In the genomic region with DNA sequence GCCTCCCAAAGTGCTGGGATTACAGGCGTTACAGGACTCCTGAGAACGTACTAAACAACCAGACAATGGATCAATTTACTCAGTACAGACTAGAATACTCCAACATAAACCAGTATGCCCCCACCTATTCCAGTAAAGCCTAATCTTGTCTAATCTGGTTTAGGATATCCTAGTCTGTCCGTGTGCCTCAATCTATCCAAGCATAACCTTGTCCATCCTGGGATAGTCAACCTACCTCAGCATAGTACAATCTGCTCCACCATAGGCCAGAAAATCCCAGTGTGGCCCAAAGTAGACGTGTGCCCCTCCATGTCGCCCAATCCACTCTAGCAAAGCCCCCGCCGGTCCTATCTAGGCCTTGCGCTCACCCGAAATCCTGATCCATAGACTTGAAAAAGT, we compare ENCODE assay signal across 8 cellular contexts. TPM values are rescaled to one million over a fixed set of nuclear protein-coding genes. Genes with fewer than 3 reads are reported as not detected.
DNase-seq lines count a peak whose midpoint lies in the region; ATAC-seq and TF ChIP-seq lines count a peak whose summit lies in the region.

No MANE protein-coding gene starts in this region.

- peak overlapping the region; percentile 29; the same call in 1 of the 2 replicates for H2AFZ ChIP-seq in OCI-LY7 (ENCODE audit: low read length)
- peak overlapping the region; percentile 93 for H2AFZ ChIP-seq in neuronal stem cell (ENCODE audit: low read length)

- H4K20me1 ChIP-seq in OCI-LY7 (ENCODE audit: insufficient read depth, low read length): peaks cover 19% of the 10 kb centered on the region

- no peak for TF ChIP-seq CTCF in GM12865 (IDR thresholded peaks at IDR 0.05; ENCODE audit: insufficient read depth, low read depth, low read length, missing control alignments)
- TF ChIP-seq CTCF in OCI-LY7 (conservative IDR thresholded peaks at IDR 0.05; ENCODE audit: low read length): no peak
- no peak for TF ChIP-seq CTCF in epithelial cell of esophagus (IDR thresholded peaks at IDR 0.05; ENCODE audit: insufficient read depth, low read depth, low read length, missing control alignments)

- no peak overlapping the region for H2BK12ac ChIP-seq in neuronal stem cell (ENCODE audit: low read length)

- peak overlapping the region; percentile 96 for H3K18ac ChIP-seq in neuronal stem cell (ENCODE audit: low read length)

- CTCF ChIA-PET in OCI-LY7 (lab: Charles Lee; ENCODE audit: unreplicated experiment): interaction anchor here (0.6 to 2.4 kb wide), 2 partner anchors 12 to 791 kb away, joined by 3 to 7 read pairs; no protein-coding TSS in a partner anchor

- peak overlapping the region; percentile 98 for H2BK5ac ChIP-seq in neuronal stem cell (ENCODE audit: low read length)

- no peak overlapping the region for H4K8ac ChIP-seq in neuronal stem cell (ENCODE audit: low read depth, low read length)

- H3K27ac ChIP-seq in OCI-LY7 (ENCODE audit: low read depth, low read length, poor library complexity, severe bottlenecking) (peak overlapping the region; percentile 65), neuronal stem cell (replicated peaks; ENCODE audit: low read length) (peak overlapping the region; percentile 90)

- BruUV-seq in OCI-LY7 (replicated peaks; lab: Mats Ljungman, UMichigan): no TSS peak

- H2AK5ac ChIP-seq in neuronal stem cell (ENCODE audit: low read depth, low read length): peak overlapping the region; percentile 77

- no peak overlapping the region for H4K91ac ChIP-seq in neuronal stem cell (ENCODE audit: low read depth, low read length, poor library complexity)

- H3K27me3 ChIP-seq in neuronal stem cell (ENCODE audit: control insufficient read depth in 3 of 3, insufficient read depth in 3 of 3, low read depth in 1 of 3, low read length in 3 of 3): no peaks in the 10 kb centered on the region

- peak overlapping the region; percentile 96 for H3K9ac ChIP-seq in neuronal stem cell (ENCODE audit: low read depth, low read length, poor library complexity)

- H3K79me1 ChIP-seq in neuronal stem cell (ENCODE audit: low read depth, low read length): peaks cover 27% of the 10 kb centered on the region

- intact Hi-C loops in OCI-LY7 (cut with micrococcal nuclease; ENCODE audit: unreplicated experiment): loop anchor here (1.0 kb wide), 1 partner anchor 12 kb away; no protein-coding TSS in a partner anchor

- H3K36me3 ChIP-seq in OCI-LY7 (ENCODE audit: insufficient read depth, low read length): peaks cover 65% of the 10 kb centered on the region
- H3K36me3 ChIP-seq in neuronal stem cell (replicated peaks in 1 of 2; ENCODE audit: control insufficient read depth in 2 of 2, insufficient read depth in 2 of 2, low read length in 2 of 2): peaks cover 47 to 64% of the 10 kb centered on the region in 2 donors

- H3K4me2 ChIP-seq in OCI-LY7 (ENCODE audit: low read length) (peak overlapping the region; percentile 98), neuronal stem cell (ENCODE audit: insufficient read depth, low read length, poor library complexity, severe bottlenecking) (peak overlapping the region; percentile 78)

- H3K4ac ChIP-seq in neuronal stem cell (ENCODE audit: low read length): no peak overlapping the region

- H3K4me3 ChIP-seq in GM12865 (ENCODE audit: low read depth, low read length) (peak overlapping the region; percentile 96), OCI-LY7 (ENCODE audit: low read depth, low read length, poor library complexity, severe bottlenecking) (peak overlapping the region; percentile 97), epithelial cell of esophagus (ENCODE audit: low read length) (peak overlapping the region; percentile 76), neuronal stem cell (ENCODE audit: low read length in 2 of 2) (peak overlapping the region; percentile 82 to 97)

- no peak for ATAC-seq in HG03457 (IDR thresholded peaks at IDR 0.05; ENCODE audit: unreplicated experiment)

- no peak for DNase-seq in GM12865 (ENCODE audit: low read depth)
- DNase-seq in OCI-LY7 (ENCODE audit: low spot score): no peak
- no peak for DNase-seq in epithelial cell of esophagus (ENCODE audit: low read depth)
- no peak for DNase-seq in neuronal stem cell (ENCODE audit: low spot score)
- no peak for DNase-seq in NCI-H187 (lab: John Stamatoyannopoulos, UW)
- DNase-seq in NCI-H1105 treated with DMSO at 0.1 percent for 48 hours (lab: John Stamatoyannopoulos, UW): no peak
- DNase-seq in cerebellum (ENCODE audit: low spot score): no peak

- POLR2A ChIA-PET in OCI-LY7 (lab: Charles Lee): no interaction called here

- WGBS in neuronal stem cell (ENCODE audit: extremely low coverage in 2 of 2, insufficient read length in 2 of 2, insufficient replicate concordance in 1 of 2), 2 donors: no CpG with 5 or more reads among the region's 9 CpGs

- no peak overlapping the region for H2BK15ac ChIP-seq in neuronal stem cell (ENCODE audit: low read length)

- peak overlapping the region; percentile 86 for H3K14ac ChIP-seq in neuronal stem cell (ENCODE audit: low read length)

- no peak overlapping the region for H2BK120ac ChIP-seq in neuronal stem cell (ENCODE audit: low read depth, low read length)

- H3K9me3 ChIP-seq in OCI-LY7 (ENCODE audit: low read length) (no peaks in the 10 kb centered on the region), neuronal stem cell (replicated peaks in 1 of 2; ENCODE audit: control insufficient read depth in 2 of 2, insufficient read depth in 1 of 2, low read depth in 1 of 2, low read length in 2 of 2) (no peaks in the 10 kb centered on the region)

- H3K4me1 ChIP-seq in OCI-LY7 (ENCODE audit: insufficient read depth, low read length, poor library complexity, severe bottlenecking) (peaks cover 40% of the 10 kb centered on the region), neuronal stem cell (ENCODE audit: control insufficient read depth in 2 of 2, insufficient read depth in 1 of 2, low read depth in 1 of 2, low read length in 2 of 2) (peaks cover 15 to 21% of the 10 kb centered on the region in 2 donors)

- no peaks in the 10 kb centered on the region for H3K9me2 ChIP-seq in OCI-LY7 (ENCODE audit: insufficient read depth, low read length)

- H3K23ac ChIP-seq in neuronal stem cell (ENCODE audit: low read depth, low read length, poor library complexity): peak overlapping the region; percentile 100

- H3K79me2 ChIP-seq in OCI-LY7 (ENCODE audit: insufficient read depth, low read depth, low read length): peaks cover 54% of the 10 kb centered on the region

RNA-seq across cellular contexts. Expression of a gene that starts 0.6 kb away (rescaled TPM):
- 84.3 and 98.8 TPM in 2 replicates for total RNA-seq in OCI-LY7 (2014; rRNA removed; shearing (Covaris generic))
- total RNA-seq in OCI-LY7 (2022) (99.9 and 100 TPM in 2 replicates), cerebellum (52.5 TPM)
- polyA plus RNA-seq in neuronal stem cell (2013, experiment 1 of 2): 50.9 TPM
- 48.6 TPM for polyA plus RNA-seq in neuronal stem cell (2013, experiment 2 of 2)

RNA-seq across cellular contexts. Expression of a gene that starts 5.6 kb away (rescaled TPM):
- 47.7 and 50.8 TPM in 2 replicates for total RNA-seq in OCI-LY7 (2014; rRNA removed; shearing (Covaris generic))
- total RNA-seq in OCI-LY7 (2022) (36.5 and 43.3 TPM in 2 replicates), cerebellum (20.5 TPM)
- 84.8 TPM for polyA plus RNA-seq in neuronal stem cell (2013, experiment 1 of 2)
- polyA plus RNA-seq in neuronal stem cell (2013, experiment 2 of 2): 83.7 TPM

RNA-seq across cellular contexts. Expression of a gene that starts 8.5 kb away (rescaled TPM):
- total RNA-seq in OCI-LY7 (2014; rRNA removed; shearing (Covaris generic)): 106 and 128 TPM in 2 replicates
- total RNA-seq in OCI-LY7 (2022): 199 and 207 TPM in 2 replicates
- polyA plus RNA-seq in neuronal stem cell (2013, experiment 1 of 2): 974 TPM
- 956 TPM for polyA plus RNA-seq in neuronal stem cell (2013, experiment 2 of 2)
- 102 TPM for total RNA-seq in cerebellum

RNA-seq across cellular contexts. Expression of a gene that starts 14.0 kb away (rescaled TPM):
- total RNA-seq in OCI-LY7 (2014; rRNA removed; shearing (Covaris generic)): 226 and 297 TPM in 2 replicates
- total RNA-seq in OCI-LY7 (2022) (204 and 238 TPM in 2 replicates), cerebellum (100 TPM)
- 270 TPM for polyA plus RNA-seq in neuronal stem cell (2013, experiment 1 of 2)
- polyA plus RNA-seq in neuronal stem cell (2013, experiment 2 of 2): 258 TPM

RNA-seq across cellular contexts. Expression of a gene that starts 14.1 kb away (rescaled TPM):
- total RNA-seq in OCI-LY7 (2014; rRNA removed; shearing (Covaris generic)): 9.0 and 15.4 TPM in 2 replicates
- 27.3 and 30.2 TPM in 2 replicates for total RNA-seq in OCI-LY7 (2022)
- 52.7 TPM for polyA plus RNA-seq in neuronal stem cell (2013, experiment 1 of 2)
- 51.9 TPM for polyA plus RNA-seq in neuronal stem cell (2013, experiment 2 of 2)
- 77.9 TPM for total RNA-seq in cerebellum
